Comparison of ENCODE assay signal across 9 cellular contexts in the genomic region with DNA sequence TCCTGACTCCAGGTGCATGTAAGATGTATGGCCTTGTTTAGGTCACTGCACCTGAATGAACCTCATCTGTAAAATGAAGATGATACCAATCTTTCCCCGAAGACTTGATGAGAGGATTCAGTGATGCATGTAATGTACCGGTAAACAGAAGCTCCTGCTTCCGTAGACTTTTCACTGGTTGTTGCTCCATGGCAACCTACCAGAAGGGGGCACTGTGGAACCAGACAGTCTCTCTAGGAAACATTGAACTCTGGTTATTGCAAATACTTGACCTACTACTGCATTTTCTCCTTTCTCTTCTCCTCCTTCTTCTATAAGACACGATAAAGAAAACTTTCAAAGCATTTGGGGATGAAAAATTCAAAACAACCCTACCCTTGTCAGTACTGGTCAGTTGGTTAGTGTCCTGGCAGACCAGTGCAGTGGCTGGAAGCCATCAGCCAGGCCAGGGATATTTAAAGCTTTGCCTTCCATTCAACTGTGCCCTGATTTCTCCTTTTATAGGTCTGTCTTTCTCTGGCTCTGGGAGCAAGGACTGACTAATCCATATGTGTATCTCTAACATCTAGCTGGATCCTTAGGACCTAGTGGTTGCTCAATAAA.
DNase-seq lines count a peak whose midpoint lies in the region; ATAC-seq and TF ChIP-seq lines count a peak whose summit lies in the region.
"Had no signal": no experiment of that assay in that cellular context is flagged by ENCODE, and none has a peak within 500 bp of the region (broad histone marks: within the 10 kb centered on the region; RNA-seq: fewer than 3 reads in every experiment).

No MANE protein-coding gene starts in this region.

- no peaks in the 10 kb centered on the region for H3K27me3 Mint-ChIP-seq in CD8-positive, alpha-beta T cell (ENCODE audit: low read depth)
- H3K27me3 Mint-ChIP-seq: B cell had no signal

- H3K4me3 ChIP-seq in SJCRH30 = no peak overlapping the region
- H3K4me3 ChIP-seq in testis = no peak overlapping the region
- no peak overlapping the region for H3K4me3 ChIP-seq in CD8-positive, alpha-beta T cell (ENCODE audit: low read depth, low read length)

- CTCF ChIA-PET in CD8-positive, alpha-beta T cell (lab: Charles Lee) = no interaction called here

- intact Hi-C loops in testis (cut with DNase I; ENCODE audit: low total_unique reads) = no loop called here
- intact Hi-C loops in CD8-positive, alpha-beta T cell (cut with DNase I, micrococcal nuclease) = no loop called here

- 19 to 20% methylated on average over 4 of the region's 4 CpGs for WGBS in testis, 2 donors

- no peaks in the 10 kb centered on the region for H3K36me3 ChIP-seq in SJCRH30
- no peaks in the 10 kb centered on the region for H3K36me3 ChIP-seq in testis (ENCODE audit: low read depth, missing control alignments)
- H3K36me3 ChIP-seq in CD8-positive, alpha-beta T cell (ENCODE audit: insufficient read depth, low read length) = no peaks in the 10 kb centered on the region

- H3K27me3 ChIP-seq in SJCRH30 (no peaks in the 10 kb centered on the region), testis (no peaks in the 10 kb centered on the region)
- no peaks in the 10 kb centered on the region for H3K27me3 ChIP-seq in CD8-positive, alpha-beta T cell (ENCODE audit: insufficient read depth, low read length)

- H3K4me1 ChIP-seq in SJCRH30 = peaks cover 51% of the 10 kb centered on the region
- H3K4me1 ChIP-seq in testis = no peaks in the 10 kb centered on the region
- H3K4me1 ChIP-seq in CD8-positive, alpha-beta T cell (ENCODE audit: insufficient read depth, low read length) = no peaks in the 10 kb centered on the region

- no peak overlapping the region for H3K27ac Mint-ChIP-seq in CD8-positive, alpha-beta T cell
- H3K27ac Mint-ChIP-seq: B cell had no signal

- H3K4me1 Mint-ChIP-seq in CD8-positive, alpha-beta T cell (ENCODE audit: low read depth) = no peaks in the 10 kb centered on the region
- H3K4me1 Mint-ChIP-seq: B cell had no signal

- H3K27ac ChIP-seq in SJCRH30 = no peak overlapping the region
- H3K27ac ChIP-seq in testis = no peak overlapping the region
- no peak overlapping the region for H3K27ac ChIP-seq in CD8-positive, alpha-beta T cell (ENCODE audit: low read depth, low read length)

- H3K36me3 Mint-ChIP-seq in CD8-positive, alpha-beta T cell = no peaks in the 10 kb centered on the region

- peak; percentile 54 for ATAC-seq in HG02884 (IDR thresholded peaks at IDR 0.05; ENCODE audit: unreplicated experiment)
- no peak for ATAC-seq in CD8-positive, alpha-beta T cell

- peaks cover 6% of the 10 kb centered on the region for H3K9me3 Mint-ChIP-seq in CD8-positive, alpha-beta T cell

- no peak overlapping the region for H3K4me3 Mint-ChIP-seq in CD8-positive, alpha-beta T cell
- H3K4me3 Mint-ChIP-seq: B cell had no signal

- DNase-seq in NCI-H146 (lab: John Stamatoyannopoulos, UW) (peak; percentile 3), NCI-H146 treated with DMSO at 0.1 percent for 48 hours (lab: John Stamatoyannopoulos, UW; ENCODE audit: unreplicated experiment) (no peak), SJCRH30 (peak; percentile 55 to 79), glomerular visceral epithelial cell (ENCODE audit: extremely low spot score) (peak; percentile 2), testis (peak; percentile 83), GM19240 (ENCODE audit: insufficient read length, low spot score) (no peak)
- DNase-seq in CD8-positive, alpha-beta T cell = no peak

- H3K9me3 ChIP-seq in SJCRH30 (replicated peaks) (peaks cover 7% of the 10 kb centered on the region), testis (no peaks in the 10 kb centered on the region)
- no peaks in the 10 kb centered on the region for H3K9me3 ChIP-seq in CD8-positive, alpha-beta T cell (ENCODE audit: low read length)

- TF ChIP-seq POLR2A in testis (IDR thresholded peaks at IDR 0.05) = no peak

- POLR2A ChIA-PET in CD8-positive, alpha-beta T cell (lab: Charles Lee) = no interaction called here

- peak in 2 of 3 experiments; percentile 48 to 55 for TF ChIP-seq CTCF in testis (IDR thresholded peaks at IDR 0.05)
- TF ChIP-seq CTCF in CD8-positive, alpha-beta T cell (IDR thresholded peaks at IDR 0.05) = no peak

Comparison
In these comparisons a context has a peak if more than half of its experiments do, and no peak if none do; other contexts are left out.
1. DNase-seq: peak in NCI-H146 (single experiment), SJCRH30 (2 of 2), glomerular visceral epithelial cell (single experiment) and testis (single experiment); none in NCI-H146 treated with DMSO at 0.1 percent for 48 hours (single experiment), CD8-positive, alpha-beta T cell (0 of 7) and GM19240 (single experiment).